Comparison of ENCODE assay signal across 1 cellular context in genomic region chr2:241701405-241702154, GRCh38.
TF ChIP-seq lines count a peak whose summit lies in the region.

TSS of gene ING5 (plus strand) at chr2:241702039. CDS start at chr2:241702066, 27 bp downstream.

TF ChIP-seq in HepG2, 621 proteins besides CTCF, POLR2A, EP300 and RAD21 (continued from another document and continues in another):
- TF ChIP-seq, protein P1, sequence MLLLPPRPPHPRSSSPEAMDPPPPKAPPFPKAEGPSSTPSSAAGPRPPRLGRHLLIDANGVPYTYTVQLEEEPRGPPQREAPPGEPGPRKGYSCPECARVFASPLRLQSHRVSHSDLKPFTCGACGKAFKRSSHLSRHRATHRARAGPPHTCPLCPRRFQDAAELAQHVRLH (CRISPR knock-in tag; IDR thresholded peaks at IDR 0.05; ENCODE audit: borderline replicate concordance, low read depth): peak; percentile 80; the same call in 1 of the 2 replicates
- TF ChIP-seq NFYC (CRISPR knock-in tag; IDR thresholded peaks at IDR 0.05) (peak; percentile 77), KMT2A (CRISPR knock-in tag; IDR thresholded peaks at IDR 0.05) (peak; percentile 78), ETV6 (CRISPR knock-in tag; conservative IDR thresholded peaks at IDR 0.05) (peak; percentile 59; the same call in 1 of the 2 replicates), MTF1 (CRISPR knock-in tag; IDR thresholded peaks at IDR 0.05) (peak; percentile 72; the same call in 1 of the 2 replicates), NFE2 (CRISPR knock-in tag; IDR thresholded peaks at IDR 0.05) (no peak), KDM3A (CRISPR knock-in tag; IDR thresholded peaks at IDR 0.05; ENCODE audit: low read depth) (peak; percentile 60; the same call in 1 of the 2 replicates), GABPB1 (CRISPR knock-in tag; IDR thresholded peaks at IDR 0.05) (peak; percentile 89), ZNF484 (CRISPR knock-in tag; IDR thresholded peaks at IDR 0.05; ENCODE audit: borderline replicate concordance, low read depth) (no peak), ZNF569 (CRISPR knock-in tag; IDR thresholded peaks at IDR 0.05; ENCODE audit: borderline replicate concordance) (0 out of 2 replicates have a peak, but pooled peaks have one; percentile 86), ZNF687 (CRISPR knock-in tag; IDR thresholded peaks at IDR 0.05) (peak; percentile 98), DZIP1 (CRISPR knock-in tag; IDR thresholded peaks at IDR 0.05) (peak; percentile 85; the same call in 1 of the 2 replicates), ZNF121 (CRISPR knock-in tag; IDR thresholded peaks at IDR 0.05) (peak; percentile 87), ZNF737 (CRISPR knock-in tag; IDR thresholded peaks at IDR 0.05; ENCODE audit: borderline replicate concordance) (no peak), IKZF4 (CRISPR knock-in tag; IDR thresholded peaks at IDR 0.05; ENCODE audit: borderline replicate concordance, low read depth, not compliant biosample characterization) (no peak), ZBTB33 (CRISPR knock-in tag; IDR thresholded peaks at IDR 0.05) (no peak; the same call in 1 of the 2 replicates), ZNF720 (CRISPR knock-in tag; IDR thresholded peaks at IDR 0.05) (0 out of 2 replicates have a peak, but pooled peaks have one; percentile 18), GATAD1 (CRISPR knock-in tag; IDR thresholded peaks at IDR 0.05) (peak; percentile 7; the same call in 1 of the 2 replicates), ZNF205 (CRISPR knock-in tag; IDR thresholded peaks at IDR 0.05) (peak; percentile 81; the same call in 1 of the 2 replicates), ZBTB38 (CRISPR knock-in tag; IDR thresholded peaks at IDR 0.05) (peak; percentile 76), MBD4 (IDR thresholded peaks at IDR 0.05; ENCODE audit: borderline replicate concordance, low read length) (no peak), CC2D1A (CRISPR knock-in tag; IDR thresholded peaks at IDR 0.05) (peak; percentile 96), HNRNPH1 (optimal IDR thresholded peaks at IDR 0.05; ENCODE audit: low read depth, low read length) (peak; percentile 84), ZBTB7A (CRISPR knock-in tag; IDR thresholded peaks at IDR 0.05) (peak; percentile 75; the same call in 1 of the 2 replicates), REST (IDR thresholded peaks at IDR 0.05; ENCODE audit: borderline replicate concordance in 1 of 2, low read depth in 1 of 2, low read length in 2 of 2) (0 out of 4 replicates have a peak, but pooled peaks of 1 of the 2 experiments have one; percentile 30), CREB1 (IDR thresholded peaks at IDR 0.05) (peak; percentile 22; the same call in 1 of the 2 replicates), CREB1 (CRISPR knock-in tag; IDR thresholded peaks at IDR 0.05) (no peak), NFYB (CRISPR knock-in tag; IDR thresholded peaks at IDR 0.05) (peak; percentile 62; the same call in 1 of the 2 replicates)
- TF ChIP-seq, protein P2, sequence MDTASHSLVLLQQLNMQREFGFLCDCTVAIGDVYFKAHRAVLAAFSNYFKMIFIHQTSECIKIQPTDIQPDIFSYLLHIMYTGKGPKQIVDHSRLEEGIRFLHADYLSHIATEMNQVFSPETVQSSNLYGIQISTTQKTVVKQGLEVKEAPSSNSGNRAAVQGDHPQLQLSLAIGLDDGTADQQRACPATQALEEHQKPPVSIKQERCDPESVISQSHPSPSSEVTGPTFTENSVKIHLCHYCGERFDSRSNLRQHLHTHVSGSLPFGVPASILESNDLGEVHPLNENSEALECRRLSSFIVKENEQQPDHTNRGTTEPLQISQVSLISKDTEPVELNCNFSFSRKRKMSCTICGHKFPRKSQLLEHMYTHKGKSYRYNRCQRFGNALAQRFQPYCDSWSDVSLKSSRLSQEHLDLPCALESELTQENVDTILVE (CRISPR knock-in tag; IDR thresholded peaks at IDR 0.05): 0 out of 2 replicates have a peak, but pooled peaks have one; percentile 23
- TF ChIP-seq, protein P3, sequence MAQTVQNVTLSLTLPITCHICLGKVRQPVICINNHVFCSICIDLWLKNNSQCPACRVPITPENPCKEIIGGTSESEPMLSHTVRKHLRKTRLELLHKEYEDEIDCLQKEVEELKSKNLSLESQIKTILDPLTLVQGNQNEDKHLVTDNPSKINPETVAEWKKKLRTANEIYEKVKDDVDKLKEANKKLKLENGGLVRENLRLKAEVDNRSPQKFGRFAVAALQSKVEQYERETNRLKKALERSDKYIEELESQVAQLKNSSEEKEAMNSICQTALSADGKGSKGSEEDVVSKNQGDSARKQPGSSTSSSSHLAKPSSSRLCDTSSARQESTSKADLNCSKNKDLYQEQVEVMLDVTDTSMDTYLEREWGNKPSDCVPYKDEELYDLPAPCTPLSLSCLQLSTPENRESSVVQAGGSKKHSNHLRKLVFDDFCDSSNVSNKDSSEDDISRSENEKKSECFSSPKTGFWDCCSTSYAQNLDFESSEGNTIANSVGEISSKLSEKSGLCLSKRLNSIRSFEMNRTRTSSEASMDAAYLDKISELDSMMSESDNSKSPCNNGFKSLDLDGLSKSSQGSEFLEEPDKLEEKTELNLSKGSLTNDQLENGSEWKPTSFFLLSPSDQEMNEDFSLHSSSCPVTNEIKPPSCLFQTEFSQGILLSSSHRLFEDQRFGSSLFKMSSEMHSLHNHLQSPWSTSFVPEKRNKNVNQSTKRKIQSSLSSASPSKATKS (CRISPR knock-in tag; IDR thresholded peaks at IDR 0.05): no peak
- TF ChIP-seq, protein P4, sequence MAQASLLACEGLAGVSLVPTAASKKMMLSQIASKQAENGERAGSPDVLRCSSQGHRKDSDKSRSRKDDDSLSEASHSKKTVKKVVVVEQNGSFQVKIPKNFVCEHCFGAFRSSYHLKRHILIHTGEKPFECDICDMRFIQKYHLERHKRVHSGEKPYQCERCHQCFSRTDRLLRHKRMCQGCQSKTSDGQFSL (CRISPR knock-in tag; IDR thresholded peaks at IDR 0.05): no peak; the same call in 1 of the 2 replicates
- TF ChIP-seq, protein P5, sequence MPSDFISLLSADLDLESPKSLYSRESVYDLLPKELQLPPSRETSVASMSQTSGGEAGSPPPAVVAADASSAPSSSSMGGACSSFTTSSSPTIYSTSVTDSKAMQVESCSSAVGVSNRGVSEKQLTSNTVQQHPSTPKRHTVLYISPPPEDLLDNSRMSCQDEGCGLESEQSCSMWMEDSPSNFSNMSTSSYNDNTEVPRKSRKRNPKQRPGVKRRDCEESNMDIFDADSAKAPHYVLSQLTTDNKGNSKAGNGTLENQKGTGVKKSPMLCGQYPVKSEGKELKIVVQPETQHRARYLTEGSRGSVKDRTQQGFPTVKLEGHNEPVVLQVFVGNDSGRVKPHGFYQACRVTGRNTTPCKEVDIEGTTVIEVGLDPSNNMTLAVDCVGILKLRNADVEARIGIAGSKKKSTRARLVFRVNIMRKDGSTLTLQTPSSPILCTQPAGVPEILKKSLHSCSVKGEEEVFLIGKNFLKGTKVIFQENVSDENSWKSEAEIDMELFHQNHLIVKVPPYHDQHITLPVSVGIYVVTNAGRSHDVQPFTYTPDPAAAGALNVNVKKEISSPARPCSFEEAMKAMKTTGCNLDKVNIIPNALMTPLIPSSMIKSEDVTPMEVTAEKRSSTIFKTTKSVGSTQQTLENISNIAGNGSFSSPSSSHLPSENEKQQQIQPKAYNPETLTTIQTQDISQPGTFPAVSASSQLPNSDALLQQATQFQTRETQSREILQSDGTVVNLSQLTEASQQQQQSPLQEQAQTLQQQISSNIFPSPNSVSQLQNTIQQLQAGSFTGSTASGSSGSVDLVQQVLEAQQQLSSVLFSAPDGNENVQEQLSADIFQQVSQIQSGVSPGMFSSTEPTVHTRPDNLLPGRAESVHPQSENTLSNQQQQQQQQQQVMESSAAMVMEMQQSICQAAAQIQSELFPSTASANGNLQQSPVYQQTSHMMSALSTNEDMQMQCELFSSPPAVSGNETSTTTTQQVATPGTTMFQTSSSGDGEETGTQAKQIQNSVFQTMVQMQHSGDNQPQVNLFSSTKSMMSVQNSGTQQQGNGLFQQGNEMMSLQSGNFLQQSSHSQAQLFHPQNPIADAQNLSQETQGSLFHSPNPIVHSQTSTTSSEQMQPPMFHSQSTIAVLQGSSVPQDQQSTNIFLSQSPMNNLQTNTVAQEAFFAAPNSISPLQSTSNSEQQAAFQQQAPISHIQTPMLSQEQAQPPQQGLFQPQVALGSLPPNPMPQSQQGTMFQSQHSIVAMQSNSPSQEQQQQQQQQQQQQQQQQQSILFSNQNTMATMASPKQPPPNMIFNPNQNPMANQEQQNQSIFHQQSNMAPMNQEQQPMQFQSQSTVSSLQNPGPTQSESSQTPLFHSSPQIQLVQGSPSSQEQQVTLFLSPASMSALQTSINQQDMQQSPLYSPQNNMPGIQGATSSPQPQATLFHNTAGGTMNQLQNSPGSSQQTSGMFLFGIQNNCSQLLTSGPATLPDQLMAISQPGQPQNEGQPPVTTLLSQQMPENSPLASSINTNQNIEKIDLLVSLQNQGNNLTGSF (CRISPR knock-in tag; IDR thresholded peaks at IDR 0.05): 0 out of 2 replicates have a peak, but pooled peaks have one; percentile 50
